9 cellular contexts compared by ENCODE assay signal in genomic region chr6:15363523-15364400, GRCh38.
DNase-seq lines count a peak whose midpoint lies in the region; ATAC-seq, FAIRE-seq and TF ChIP-seq lines count a peak whose summit lies in the region.
"Had no signal": no experiment of that assay in that cellular context is flagged by ENCODE, and none has a peak within 500 bp of the region (broad histone marks: within the 10 kb centered on the region; RNA-seq: fewer than 3 reads in every experiment).

No MANE protein-coding gene starts in this region.

- no peaks in the 10 kb centered on the region for H3K27me3 ChIP-seq in esophagus squamous epithelium

- TF ChIP-seq POLR2A in NB4 (IDR thresholded peaks at IDR 0.05; ENCODE audit: extremely low read depth, insufficient read length) (no peak), esophagus squamous epithelium (IDR thresholded peaks at IDR 0.05) (no peak)

- H3K9me3 ChIP-seq in mucosa of descending colon, result no peaks in the 10 kb centered on the region
- no peaks in the 10 kb centered on the region for H3K9me3 ChIP-seq in esophagus squamous epithelium
- no peaks in the 10 kb centered on the region for H3K9me3 ChIP-seq in kidney (ENCODE audit: control insufficient read depth in 1 of 2, low read length in 2 of 2)

- 60 to 62% methylated on average over 8 to 9 of the region's 9 CpGs for WGBS in esophagus squamous epithelium, 2 donors

- TF ChIP-seq CTCF in NB4 (IDR thresholded peaks at IDR 0.05; ENCODE audit: low read depth, low read length) (no peak), mucosa of descending colon (IDR thresholded peaks at IDR 0.05) (no peak), esophagus squamous epithelium (IDR thresholded peaks at IDR 0.05) (no peak), kidney (IDR thresholded peaks at IDR 0.05; ENCODE audit: borderline replicate concordance, extremely low read depth, insufficient read depth) (no peak)

- DNase-seq in NB4 (ENCODE audit: low read depth) (peak; percentile 29), mucosa of descending colon (no peak), esophagus squamous epithelium (lab: John Stamatoyannopoulos, UW) (no peak), SKM-1 (lab: John Stamatoyannopoulos, UW; ENCODE audit: unreplicated experiment) (no peak), kidney (no peak), left cardiac atrium (no peak)

- ATAC-seq in GM18498 (IDR thresholded peaks at IDR 0.05; ENCODE audit: unreplicated experiment) (peak; percentile 42), GM21447 (IDR thresholded peaks at IDR 0.05; ENCODE audit: unreplicated experiment) (peak; percentile 58), mucosa of descending colon (peak; percentile 41), left cardiac atrium (no peak)

- FAIRE-seq in kidney (lab: Jason Lieb, UNC), result no peak
- FAIRE-seq: astrocyte had no signal

- H3K27ac ChIP-seq in esophagus squamous epithelium (peak overlapping the region in 1 of 4 donors; percentile 7), kidney (ENCODE audit: low read depth in 2 of 2, low read length in 2 of 2) (no peak overlapping the region)

- H3K4me3 ChIP-seq in NB4 (ENCODE audit: low read depth, low read length), result no peak overlapping the region
- no peak overlapping the region for H3K4me3 ChIP-seq in mucosa of descending colon
- H3K4me3 ChIP-seq in esophagus squamous epithelium, result no peak overlapping the region
- no peak overlapping the region for H3K4me3 ChIP-seq in kidney (ENCODE audit: low read length in 2 of 2)

- intact Hi-C loops in mucosa of descending colon (cut with DNase I, micrococcal nuclease) (no loop called here), esophagus squamous epithelium (cut with DNase I) (no loop called here), kidney (cut with DNase I) (no loop called here), left cardiac atrium (cut with DNase I) (loop anchor here in 1 of 2 donors (5.0 to 10.0 kb wide), 2 partner anchors 41 to 109 kb away; no protein-coding TSS in a partner anchor)

- H3K36me3 ChIP-seq in mucosa of descending colon (ENCODE audit: low read depth) (no peaks in the 10 kb centered on the region), esophagus squamous epithelium (no peaks in the 10 kb centered on the region), kidney (ENCODE audit: control insufficient read depth in 1 of 2, insufficient read depth in 2 of 2, low read length in 2 of 2) (no peaks in the 10 kb centered on the region)

- H3K4me1 ChIP-seq in mucosa of descending colon (ENCODE audit: low read depth) (peaks cover 22% of the 10 kb centered on the region), esophagus squamous epithelium (peaks cover 13 to 68% (median 19%) of the 10 kb centered on the region in 3 donors), kidney (ENCODE audit: control insufficient read depth in 1 of 2, insufficient read depth in 1 of 2, low read depth in 1 of 2, low read length in 2 of 2) (peaks cover 17 to 27% of the 10 kb centered on the region in 2 donors)

- no peak overlapping the region for H3K9ac ChIP-seq in kidney (ENCODE audit: low read length in 2 of 2)

Comparison
In these comparisons a context has a peak if more than half of its experiments do, and no peak if none do; other contexts are left out.
1. ATAC-seq: peak in GM18498 (single experiment), GM21447 (single experiment) and mucosa of descending colon (single experiment); none in left cardiac atrium (0 of 2).